ENCODE assay signal across 22 cellular contexts in genomic region chr5:159199780-159200179, GRCh38. TPM values are rescaled to one million over a fixed set of nuclear protein-coding genes. Genes with fewer than 3 reads are reported as not detected.
DNase-seq lines count a peak whose midpoint lies in the region; ATAC-seq lines count a peak whose summit lies in the region.
"Had no signal": no experiment of that assay in that cellular context is flagged by ENCODE, and none has a peak within 500 bp of the region (broad histone marks: within the 10 kb centered on the region; RNA-seq: fewer than 3 reads in every experiment).

No MANE protein-coding gene starts in this region.

- H3K27me3 Mint-ChIP-seq in activated T-cell treated with anti-CD3 and anti-CD28 coated beads, Interleukin-2, amount 50 U/mL, for 72 hours (ENCODE audit: low read depth), result no peaks in the 10 kb centered on the region
- peaks cover 1% of the 10 kb centered on the region for H3K27me3 Mint-ChIP-seq in IgD-negative memory B cell
- H3K27me3 Mint-ChIP-seq in activated naive CD8-positive, alpha-beta T cell, result no peaks in the 10 kb centered on the region

- peak overlapping the region in 1 of 2 donors; percentile 4 for H3K4me3 Mint-ChIP-seq in activated T-cell treated with anti-CD3 and anti-CD28 coated beads, Interleukin-2, amount 50 U/mL, for 72 hours
- H3K4me3 Mint-ChIP-seq in IgD-negative memory B cell, result peak overlapping the region in 2 of 4 donors; percentile 30 to 77
- H3K4me3 Mint-ChIP-seq in activated naive CD8-positive, alpha-beta T cell, result peak overlapping the region; percentile 11
- H3K4me3 Mint-ChIP-seq in stimulated activated effector memory CD8-positive, alpha-beta T cell treated with anti-CD3 and anti-CD28 coated beads, Interleukin-12 subunit alpha, Interleukin-12 subunit beta, amount 100 ng/mL, for 72 hours, result no peak overlapping the region
- H3K4me3 Mint-ChIP-seq: GM23338 had no signal

- peaks cover 87% of the 10 kb centered on the region for H3K4me1 Mint-ChIP-seq in activated T-cell treated with anti-CD3 and anti-CD28 coated beads, Interleukin-2, amount 50 U/mL, for 72 hours (ENCODE audit: low read depth)
- H3K4me1 Mint-ChIP-seq in IgD-negative memory B cell, result peaks cover 41 to 47% (median 44%) of the 10 kb centered on the region in 3 donors
- H3K4me1 Mint-ChIP-seq in activated naive CD8-positive, alpha-beta T cell (ENCODE audit: low read depth), result peaks cover 86% of the 10 kb centered on the region
- H3K4me1 Mint-ChIP-seq in stimulated activated effector memory CD8-positive, alpha-beta T cell treated with anti-CD3 and anti-CD28 coated beads, Interleukin-12 subunit alpha, Interleukin-12 subunit beta, amount 100 ng/mL, for 72 hours, result peaks cover 57% of the 10 kb centered on the region

- H3K27ac Mint-ChIP-seq in activated T-cell treated with anti-CD3 and anti-CD28 coated beads, Interleukin-2, amount 50 U/mL, for 72 hours, result peak overlapping the region; percentile 92
- peak overlapping the region; percentile 4 to 79 (median 19) for H3K27ac Mint-ChIP-seq in IgD-negative memory B cell
- H3K27ac Mint-ChIP-seq in activated naive CD8-positive, alpha-beta T cell, result peak overlapping the region; percentile 71
- peak overlapping the region; percentile 62 for H3K27ac Mint-ChIP-seq in stimulated activated effector memory CD8-positive, alpha-beta T cell treated with anti-CD3 and anti-CD28 coated beads, Interleukin-12 subunit alpha, Interleukin-12 subunit beta, amount 100 ng/mL, for 72 hours

- DNase-seq in activated T-cell treated with anti-CD3 and anti-CD28 coated beads, Interleukin-2, amount 50 U/mL, for 72 hours, result no peak
- DNase-seq in activated T-cell treated with anti-CD3 and anti-CD28 coated beads, Interleukin-2, amount 50 U/mL, for 48 hours, result no peak
- no peak for DNase-seq in stimulated activated effector memory CD8-positive, alpha-beta T cell treated with anti-CD3 and anti-CD28 coated beads, Interleukin-12 subunit alpha, Interleukin-12 subunit beta, amount 100 ng/mL, for 72 hours (ENCODE audit: low spot score in 2 of 2)
- DNase-seq in KG1 (lab: John Stamatoyannopoulos, UW) (no peak), EL (no peak)
- DNase-seq: activated T-cell treated with anti-CD3 and anti-CD28 coated beads, Interleukin-2, amount 50 U/mL, for 1 hour; adrenal gland; C1 segment of cervical spinal cord; cortex of kidney; NCI-H1694 treated with DMSO at 0.1 percent for 48 hours; NCI-H2227 treated with DMSO at 0.1 percent for 48 hours; NCI-H748 treated with DMSO at 0.1 percent for 48 hours; Right ventricle myocardium superior; stimulated activated CD4-positive, alpha-beta T cell treated with anti-CD3 and anti-CD28 coated beads, Interleukin-4, amount 100 ng/mL, for 1 hour; SW 1271; uterus had no signal

- no peak for ATAC-seq in activated T-cell treated with anti-CD3 and anti-CD28 coated beads, Interleukin-2, amount 50 U/mL, for 72 hours (replicated peaks in 1 of 2)
- no peak for ATAC-seq in stimulated activated effector memory CD8-positive, alpha-beta T cell treated with anti-CD3 and anti-CD28 coated beads, Interleukin-12 subunit alpha, Interleukin-12 subunit beta, amount 100 ng/mL, for 72 hours
- no peak for ATAC-seq in HG02798 (IDR thresholded peaks at IDR 0.05; ENCODE audit: poor library complexity, unreplicated experiment)
- ATAC-seq: GM23338, K562, left lobe of liver had no signal

- H3K9me3 Mint-ChIP-seq in activated T-cell treated with anti-CD3 and anti-CD28 coated beads, Interleukin-2, amount 50 U/mL, for 72 hours, result no peaks in the 10 kb centered on the region
- no peaks in the 10 kb centered on the region for H3K9me3 Mint-ChIP-seq in IgD-negative memory B cell
- H3K9me3 Mint-ChIP-seq in activated naive CD8-positive, alpha-beta T cell (ENCODE audit: low read depth), result no peaks in the 10 kb centered on the region
- H3K9me3 Mint-ChIP-seq in stimulated activated effector memory CD8-positive, alpha-beta T cell treated with anti-CD3 and anti-CD28 coated beads, Interleukin-12 subunit alpha, Interleukin-12 subunit beta, amount 100 ng/mL, for 72 hours, result no peaks in the 10 kb centered on the region
- H3K9me3 Mint-ChIP-seq: GM23338 had no signal

- peaks cover 16 to 49% of the 10 kb centered on the region in 2 donors for H3K36me3 Mint-ChIP-seq in activated T-cell treated with anti-CD3 and anti-CD28 coated beads, Interleukin-2, amount 50 U/mL, for 72 hours (ENCODE audit: insufficient read depth in 2 of 2)
- H3K36me3 Mint-ChIP-seq in IgD-negative memory B cell, result peaks cover 11% of the 10 kb centered on the region
- peaks cover 24% of the 10 kb centered on the region for H3K36me3 Mint-ChIP-seq in activated naive CD8-positive, alpha-beta T cell
- peaks cover 99% of the 10 kb centered on the region for H3K36me3 Mint-ChIP-seq in stimulated activated effector memory CD8-positive, alpha-beta T cell treated with anti-CD3 and anti-CD28 coated beads, Interleukin-12 subunit alpha, Interleukin-12 subunit beta, amount 100 ng/mL, for 72 hours

RNA-seq across cellular contexts. Expression of gene RNF145, which starts 9.6 kb away (rescaled TPM):
- total RNA-seq in activated T-cell treated with anti-CD3 and anti-CD28 coated beads, Interleukin-2, amount 50 U/mL, for 72 hours, result 100 to 1,000 TPM in 1 of 2 donors, 10 to 100 TPM in 1; 88.7 to 116 TPM
- 15.6 TPM for polyA plus RNA-seq in IgD-negative memory B cell

Comparison
In these comparisons a context has a peak if more than half of its experiments do, and no peak if none do; other contexts are left out.
1. H3K27ac Mint-ChIP-seq: peak in every context shown above with its lines; median percentile 92 in activated T-cell treated with anti-CD3 and anti-CD28 coated beads, Interleukin-2, amount 50 U/mL, for 72 hours; 71 in activated naive CD8-positive, alpha-beta T cell; 62 in stimulated activated effector memory CD8-positive, alpha-beta T cell treated with anti-CD3 and anti-CD28 coated beads, Interleukin-12 subunit alpha, Interleukin-12 subunit beta, amount 100 ng/mL, for 72 hours; 19 in IgD-negative memory B cell.